Comparison of ENCODE assay signal across 9 cellular contexts in genomic region chr3:99843590-99844260, GRCh38. TPM values are rescaled to one million over a fixed set of nuclear protein-coding genes. Genes with fewer than 3 reads are reported as not detected.
DNase-seq lines count a peak whose midpoint lies in the region; ATAC-seq, FAIRE-seq and TF ChIP-seq lines count a peak whose summit lies in the region.
"Had no signal": no experiment of that assay in that cellular context is flagged by ENCODE, and none has a peak within 500 bp of the region (broad histone marks: within the 10 kb centered on the region; RNA-seq: fewer than 3 reads in every experiment).

No MANE protein-coding gene starts in this region.

- peaks cover 0 to 4% (median 0%) of the 10 kb centered on the region in 3 donors for H3K9me3 ChIP-seq in tibial artery

- POLR2A ChIA-PET in WTC11 (lab: Charles Lee): interaction anchor here (1.0 kb wide), 1 partner anchor 410 kb away, joined by 5 read pairs; no protein-coding TSS in a partner anchor
- POLR2A ChIA-PET in activated CD8-positive, alpha-beta T cell treated with anti-CD3 and anti-CD28 coated beads, Interleukin-2, amount 10 ng/mL, durations not matched to agents 7 days and 5 days (lab: Charles Lee): no interaction called here

- H3K4me3 ChIP-seq in tibial artery: peak overlapping the region; percentile 14 to 15

- no peaks in the 10 kb centered on the region for H3K9me3 Mint-ChIP-seq in WTC11
- no peaks in the 10 kb centered on the region for H3K9me3 Mint-ChIP-seq in activated CD8-positive, alpha-beta T cell treated with anti-CD3 and anti-CD28 coated beads, Interleukin-2, amount 10 ng/mL, durations not matched to agents 7 days and 5 days (ENCODE audit: insufficient read depth)

- H3K4me1 Mint-ChIP-seq in WTC11: peaks cover 31% of the 10 kb centered on the region
- H3K4me1 Mint-ChIP-seq in activated CD8-positive, alpha-beta T cell treated with anti-CD3 and anti-CD28 coated beads, Interleukin-2, amount 10 ng/mL, durations not matched to agents 7 days and 5 days (ENCODE audit: low read depth): peaks cover 18% of the 10 kb centered on the region

- TF ChIP-seq CTCF in WTC11 (IDR thresholded peaks at IDR 0.05): no peak
- TF ChIP-seq CTCF in tibial artery (IDR thresholded peaks at IDR 0.05): no peak

- no peak for DNase-seq in WTC11 (ENCODE audit: low spot score)
- DNase-seq in left lobe of liver (ENCODE audit: low spot score): no peak
- DNase-seq in tibial artery: no peak
- no peak for DNase-seq in frontal cortex (ENCODE audit: low spot score in 2 of 2)
- no peak for DNase-seq in KBM-7
- no peak for DNase-seq in activated CD8-positive, alpha-beta T cell treated with anti-CD3 and anti-CD28 coated beads, Interleukin-2, amount 10 ng/mL, durations not matched to agents 7 days and 5 days
- DNase-seq: activated CD8-positive, alpha-beta memory T cell treated with anti-CD3 and anti-CD28 coated beads, Interleukin-2, amount 50 U/mL, for 48 hours had no signal

- CTCF ChIA-PET in WTC11 (lab: Charles Lee): interaction anchor here (0.7 to 2.5 kb wide), 20 partner anchors 10 to 1803 kb away, joined by 3 to 57 read pairs (median 6); partner anchors contain the start of gene TBC1D23
- CTCF ChIA-PET in activated CD8-positive, alpha-beta T cell treated with anti-CD3 and anti-CD28 coated beads, Interleukin-2, amount 10 ng/mL, durations not matched to agents 7 days and 5 days (lab: Charles Lee): interaction anchor here (0.6 to 2.5 kb wide), 25 partner anchors 10 to 417 kb away, joined by 3 to 72 read pairs (median 5); partner anchors contain the start of gene TBC1D23

- FAIRE-seq in frontal cortex (lab: Jason Lieb, UNC): no peak

- H3K27ac Mint-ChIP-seq in WTC11: peak overlapping the region; percentile 35; the same call in 1 of the 2 replicates
- H3K27ac Mint-ChIP-seq in activated CD8-positive, alpha-beta T cell treated with anti-CD3 and anti-CD28 coated beads, Interleukin-2, amount 10 ng/mL, durations not matched to agents 7 days and 5 days: no peak overlapping the region

- ATAC-seq in GM21723 (IDR thresholded peaks at IDR 0.05; ENCODE audit: unreplicated experiment) (peak; percentile 19), WTC11 (peak; percentile 61), left lobe of liver (peak; percentile 30), HG03196 (IDR thresholded peaks at IDR 0.05; ENCODE audit: unreplicated experiment) (no peak)
- no peak for ATAC-seq in activated CD8-positive, alpha-beta T cell treated with anti-CD3 and anti-CD28 coated beads, Interleukin-2, amount 10 ng/mL, durations not matched to agents 7 days and 5 days

- H3K36me3 Mint-ChIP-seq in WTC11: no peaks in the 10 kb centered on the region
- H3K36me3 Mint-ChIP-seq in activated CD8-positive, alpha-beta T cell treated with anti-CD3 and anti-CD28 coated beads, Interleukin-2, amount 10 ng/mL, durations not matched to agents 7 days and 5 days (ENCODE audit: low read depth): no peaks in the 10 kb centered on the region

- no peaks in the 10 kb centered on the region for H3K27me3 Mint-ChIP-seq in WTC11 (ENCODE audit: low read depth)
- no peaks in the 10 kb centered on the region for H3K27me3 Mint-ChIP-seq in activated CD8-positive, alpha-beta T cell treated with anti-CD3 and anti-CD28 coated beads, Interleukin-2, amount 10 ng/mL, durations not matched to agents 7 days and 5 days (ENCODE audit: low read depth)

- in situ Hi-C loops in KBM-7 (cut with MboI; ENCODE audit: low pct_unique_long_range_greater_than_20kb, low sequenced_read_pairs): no loop called here

- peaks cover 0 to 60% (median 44%) of the 10 kb centered on the region in 4 donors for H3K4me1 ChIP-seq in tibial artery

- intact Hi-C loops in tibial artery (cut with DNase I; ENCODE audit: low total_unique reads): loop anchor here (5.0 to 10.0 kb wide), 3 partner anchors 211 to 409 kb away; no protein-coding TSS in a partner anchor

- no peaks in the 10 kb centered on the region for H3K27me3 ChIP-seq in tibial artery

- peaks cover 4 to 15% (median 7%) of the 10 kb centered on the region in 3 donors for H3K36me3 ChIP-seq in tibial artery

- no peak overlapping the region for H3K4me3 Mint-ChIP-seq in WTC11
- H3K4me3 Mint-ChIP-seq in activated CD8-positive, alpha-beta T cell treated with anti-CD3 and anti-CD28 coated beads, Interleukin-2, amount 10 ng/mL, durations not matched to agents 7 days and 5 days: no peak overlapping the region

- peak overlapping the region; percentile 72 for H3K27ac ChIP-seq in tibial artery

TF ChIP-seq in WTC11, 78 proteins besides CTCF, POLR2A, EP300 and RAD21:
- TF ChIP-seq ETV6 (CRISPR knock-in tag; IDR thresholded peaks at IDR 0.05) (no peak), ZNF138 (CRISPR knock-in tag; conservative IDR thresholded peaks at IDR 0.05) (no peak), NR3C1 (CRISPR knock-in tag; conservative IDR thresholded peaks at IDR 0.05; ENCODE audit: low read depth) (no peak), ZNF317 (CRISPR knock-in tag; IDR thresholded peaks at IDR 0.05; ENCODE audit: borderline replicate concordance, low read depth) (no peak), HMGA2 (CRISPR knock-in tag; IDR thresholded peaks at IDR 0.05) (no peak), FOXK1 (CRISPR knock-in tag; IDR thresholded peaks at IDR 0.05) (no peak), TP53 (CRISPR knock-in tag; IDR thresholded peaks at IDR 0.05) (no peak), ZNF423 (CRISPR knock-in tag; IDR thresholded peaks at IDR 0.05) (no peak), FOXP1 (CRISPR knock-in tag; IDR thresholded peaks at IDR 0.05; ENCODE audit: borderline replicate concordance) (no peak), JUN (CRISPR knock-in tag; IDR thresholded peaks at IDR 0.05) (no peak), E2F5 (CRISPR knock-in tag; IDR thresholded peaks at IDR 0.05) (no peak), NR2C2 (CRISPR knock-in tag; IDR thresholded peaks at IDR 0.05) (no peak)
- TF ChIP-seq, protein P1, sequence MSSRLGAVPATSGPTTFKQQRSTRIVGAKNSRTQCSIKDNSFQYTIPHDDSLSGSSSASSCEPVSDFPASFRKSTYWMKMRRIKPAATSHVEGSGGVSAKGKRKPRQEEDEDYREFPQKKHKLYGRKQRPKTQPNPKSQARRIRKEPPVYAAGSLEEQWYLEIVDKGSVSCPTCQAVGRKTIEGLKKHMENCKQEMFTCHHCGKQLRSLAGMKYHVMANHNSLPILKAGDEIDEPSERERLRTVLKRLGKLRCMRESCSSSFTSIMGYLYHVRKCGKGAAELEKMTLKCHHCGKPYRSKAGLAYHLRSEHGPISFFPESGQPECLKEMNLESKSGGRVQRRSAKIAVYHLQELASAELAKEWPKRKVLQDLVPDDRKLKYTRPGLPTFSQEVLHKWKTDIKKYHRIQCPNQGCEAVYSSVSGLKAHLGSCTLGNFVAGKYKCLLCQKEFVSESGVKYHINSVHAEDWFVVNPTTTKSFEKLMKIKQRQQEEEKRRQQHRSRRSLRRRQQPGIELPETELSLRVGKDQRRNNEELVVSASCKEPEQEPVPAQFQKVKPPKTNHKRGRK (CRISPR knock-in tag; IDR thresholded peaks at IDR 0.05; ENCODE audit: borderline replicate concordance): no peak

RNA-seq across cellular contexts. Expression of gene CMSS1, which starts 26.1 kb away (rescaled TPM):
- total RNA-seq in WTC11 (2021) (57.7 to 70.6 TPM (median 61.7 TPM) in 3 replicates), left lobe of liver (9.7 TPM), frontal cortex (8.2 TPM)
- total RNA-seq in activated CD8-positive, alpha-beta T cell treated with anti-CD3 and anti-CD28 coated beads, Interleukin-2, amount 10 ng/mL, durations not matched to agents 7 days and 5 days: 10 to 100 TPM; 42.1 to 42.6 TPM

Comparison
In these comparisons a context has a peak if more than half of its experiments do, and no peak if none do; other contexts are left out.
1. ATAC-seq: peak in GM21723 (single experiment), WTC11 (single experiment) and left lobe of liver (single experiment); none in activated CD8-positive, alpha-beta T cell treated with anti-CD3 and anti-CD28 coated beads, Interleukin-2, amount 10 ng/mL, durations not matched to agents 7 days and 5 days (single experiment) and HG03196 (single experiment).